ENCODE assay signal across 9 cellular contexts in genomic region chr7:54888067-54888735, GRCh38.
DNase-seq lines count a peak whose midpoint lies in the region; ATAC-seq and TF ChIP-seq lines count a peak whose summit lies in the region.
"Had no signal": no experiment of that assay in that cellular context is flagged by ENCODE, and none has a peak within 500 bp of the region (broad histone marks: within the 10 kb centered on the region; RNA-seq: fewer than 3 reads in every experiment).

No MANE protein-coding gene starts in this region.

- H3K4me3 Mint-ChIP-seq in nephron: peak overlapping the region; percentile 68 to 79 (median 71)
- no peak overlapping the region for H3K4me3 Mint-ChIP-seq in activated CD4-positive, alpha-beta T cell treated with anti-CD3 and anti-CD28 coated beads, Interleukin-2, amount 10 ng/mL, durations not matched to agents 24 days and 14 days
- H3K4me3 Mint-ChIP-seq: CD8-positive, alpha-beta memory T cell had no signal

- no peak overlapping the region for H3K9ac ChIP-seq in PC-3 (ENCODE audit: low read length)

- H3K4me3 ChIP-seq in AG09309 (ENCODE audit: control insufficient read depth, low read depth, low read length): peak overlapping the region; percentile 40
- no peak overlapping the region for H3K4me3 ChIP-seq in PC-3 (ENCODE audit: low read length)
- H3K4me3 ChIP-seq in Peyer's patch: peak overlapping the region in 1 of 4 donors; percentile 42

- no peaks in the 10 kb centered on the region for H3K9me2 ChIP-seq in PC-3 (replicated peaks; ENCODE audit: low read length)

- H3K27me3 ChIP-seq in PC-3 (ENCODE audit: low read length) (no peaks in the 10 kb centered on the region), Peyer's patch (no peaks in the 10 kb centered on the region)

- intact Hi-C loops in PC-3 (cut with micrococcal nuclease): no loop called here
- intact Hi-C loops in activated CD4-positive, alpha-beta T cell treated with anti-CD3 and anti-CD28 coated beads, Interleukin-2, amount 10 ng/mL, durations not matched to agents 24 days and 14 days (cut with micrococcal nuclease): no loop called here

- H3K4me2 ChIP-seq in PC-3 (ENCODE audit: low read length): no peak overlapping the region

- no peaks in the 10 kb centered on the region for H3K9me3 ChIP-seq in PC-3 (ENCODE audit: low read length)
- H3K9me3 ChIP-seq in Peyer's patch: no peaks in the 10 kb centered on the region

- no peaks in the 10 kb centered on the region for H4K20me1 ChIP-seq in PC-3 (ENCODE audit: low read length)

- no TSS peak for BruUV-seq in PC-3 (replicated peaks; lab: Mats Ljungman, UMichigan)

- H3K79me2 ChIP-seq in PC-3 (ENCODE audit: low read length): no peaks in the 10 kb centered on the region

- peak; percentile 18 for ATAC-seq in PC-3
- no peak for ATAC-seq in HG02970 (IDR thresholded peaks at IDR 0.05; ENCODE audit: low FRiP score, unreplicated experiment)

- POLR2A ChIA-PET in PC-3 (lab: Charles Lee; ENCODE audit: unreplicated experiment): no interaction called here

- H3K27me3 Mint-ChIP-seq in nephron (ENCODE audit: low read depth): no peaks in the 10 kb centered on the region
- H3K27me3 Mint-ChIP-seq in activated CD4-positive, alpha-beta T cell treated with anti-CD3 and anti-CD28 coated beads, Interleukin-2, amount 10 ng/mL, durations not matched to agents 24 days and 14 days: peaks cover 17% of the 10 kb centered on the region

- no peaks in the 10 kb centered on the region for H3F3A ChIP-seq in PC-3 (ENCODE audit: low read length, unreplicated experiment)

- H3K9me3 Mint-ChIP-seq in nephron: no peaks in the 10 kb centered on the region
- H3K9me3 Mint-ChIP-seq in activated CD4-positive, alpha-beta T cell treated with anti-CD3 and anti-CD28 coated beads, Interleukin-2, amount 10 ng/mL, durations not matched to agents 24 days and 14 days: no peaks in the 10 kb centered on the region

- peaks cover 10% of the 10 kb centered on the region for H3K4me1 Mint-ChIP-seq in nephron
- H3K4me1 Mint-ChIP-seq in activated CD4-positive, alpha-beta T cell treated with anti-CD3 and anti-CD28 coated beads, Interleukin-2, amount 10 ng/mL, durations not matched to agents 24 days and 14 days: no peaks in the 10 kb centered on the region
- H3K4me1 Mint-ChIP-seq: CD8-positive, alpha-beta memory T cell had no signal

- H3K4me1 ChIP-seq in PC-3 (ENCODE audit: insufficient read depth, low read length) (0 out of 2 replicates have a peak, but pooled peaks cover 5% of the 10 kb centered on the region), Peyer's patch (peaks cover 0 to 5% (median 0%) of the 10 kb centered on the region in 4 donors)

- TF ChIP-seq CTCF in AG09309 (IDR thresholded peaks at IDR 0.05; ENCODE audit: control insufficient read depth, insufficient read depth, low read depth, low read length, missing control alignments) (no peak), PC-3 (conservative IDR thresholded peaks at IDR 0.05; ENCODE audit: low read depth, low read length) (no peak), nephron (IDR thresholded peaks at IDR 0.05; ENCODE audit: unreplicated experiment in 3 of 3) (no peak), Peyer's patch (IDR thresholded peaks at IDR 0.05) (no peak)

- no peak for TF ChIP-seq POLR2A in Peyer's patch (IDR thresholded peaks at IDR 0.05)

- no peak for DNase-seq in AG09309 (ENCODE audit: low read depth)
- DNase-seq in PC-3: no peak
- peak; percentile 65 for DNase-seq in globus pallidus (ENCODE audit: low spot score)
- no peak for DNase-seq in Peyer's patch
- DNase-seq in DMS79 (lab: John Stamatoyannopoulos, UW): no peak
- no peak for DNase-seq in activated CD4-positive, alpha-beta T cell treated with anti-CD3 and anti-CD28 coated beads, Interleukin-2, amount 10 ng/mL, durations not matched to agents 24 days and 14 days
- DNase-seq: CD8-positive, alpha-beta memory T cell had no signal

- H3K36me3 Mint-ChIP-seq in nephron (ENCODE audit: low read depth): no peaks in the 10 kb centered on the region
- H3K36me3 Mint-ChIP-seq in activated CD4-positive, alpha-beta T cell treated with anti-CD3 and anti-CD28 coated beads, Interleukin-2, amount 10 ng/mL, durations not matched to agents 24 days and 14 days (ENCODE audit: low read depth): no peaks in the 10 kb centered on the region
- H3K36me3 Mint-ChIP-seq: CD8-positive, alpha-beta memory T cell had no signal

- no peak overlapping the region for H3K27ac Mint-ChIP-seq in nephron
- no peak overlapping the region for H3K27ac Mint-ChIP-seq in activated CD4-positive, alpha-beta T cell treated with anti-CD3 and anti-CD28 coated beads, Interleukin-2, amount 10 ng/mL, durations not matched to agents 24 days and 14 days
- H3K27ac Mint-ChIP-seq: CD8-positive, alpha-beta memory T cell had no signal

- H3K27ac ChIP-seq in PC-3 (ENCODE audit: low read length) (no peak overlapping the region), Peyer's patch (no peak overlapping the region)

- CTCF ChIA-PET in PC-3 (lab: Charles Lee): no interaction called here

- no peak overlapping the region for H2AFZ ChIP-seq in PC-3 (ENCODE audit: low read length)

- no peaks in the 10 kb centered on the region for H3K36me3 ChIP-seq in PC-3 (ENCODE audit: low read depth, low read length)
- H3K36me3 ChIP-seq in Peyer's patch: no peaks in the 10 kb centered on the region
